Comparison of ENCODE assay signal across 15 cellular contexts in the genomic region with DNA sequence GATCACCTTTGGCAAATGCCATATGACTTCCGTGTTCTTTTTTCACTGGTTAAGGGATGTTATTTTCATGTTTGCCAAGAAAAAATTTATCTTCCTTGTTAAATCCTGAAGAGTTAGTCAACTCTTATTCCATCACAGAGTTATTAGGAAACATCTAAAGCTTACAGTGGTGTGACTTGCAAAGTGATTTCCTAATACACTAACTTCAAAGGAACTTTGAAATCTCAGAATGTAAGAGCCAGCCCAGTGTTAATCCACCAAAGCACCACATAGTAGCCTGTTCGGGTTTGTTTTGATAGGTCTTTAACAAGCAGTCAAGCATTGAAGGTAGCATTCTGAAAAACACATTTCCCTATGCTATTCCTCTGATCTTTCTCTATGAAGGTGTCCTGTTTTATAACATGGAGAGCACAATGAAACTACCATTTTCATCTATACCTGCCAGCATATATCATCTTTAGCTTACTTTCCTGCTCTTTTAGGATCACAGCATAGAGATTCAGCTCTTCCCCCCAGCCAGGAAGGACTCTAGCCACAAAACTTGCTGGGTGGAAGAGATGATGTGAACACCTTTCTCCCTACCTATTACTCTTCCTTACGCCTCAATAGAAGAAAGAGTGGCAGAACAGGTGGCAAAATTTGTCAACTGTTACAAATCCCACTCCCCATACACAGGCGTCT.
DNase-seq lines count a peak whose midpoint lies in the region; ATAC-seq, FAIRE-seq and TF ChIP-seq lines count a peak whose summit lies in the region.
"Had no signal": no experiment of that assay in that cellular context is flagged by ENCODE, and none has a peak within 500 bp of the region (broad histone marks: within the 10 kb centered on the region; RNA-seq: fewer than 3 reads in every experiment).

No MANE protein-coding gene starts in this region.

- DNase-seq in A549 (ENCODE audit: low read depth in 1 of 2, low spot score in 1 of 2): peak in 1 of 2 experiments; percentile 29
- DNase-seq in HS-5 (ENCODE audit: low read depth): peak; percentile 8
- peak; percentile 93 for DNase-seq in bronchial epithelial cell (ENCODE audit: low read depth)
- DNase-seq in keratinocyte (ENCODE audit: low read depth, low spot score): no peak
- DNase-seq in stimulated activated CD4-positive, alpha-beta T cell treated with anti-CD3 and anti-CD28 coated beads, Interleukin-1b, Interleukin-23, amount 100 ng/mL, for 48 hours: no peak
- DNase-seq in prostate gland (ENCODE audit: low spot score): no peak
- no peak for DNase-seq in coronary artery (ENCODE audit: low spot score)
- DNase-seq in NCI-H1930 (lab: John Stamatoyannopoulos, UW): no peak
- DNase-seq: activated T-cell treated with anti-CD3 and anti-CD28 coated beads, Interleukin-2, amount 50 U/mL, for 24 hours; H9; Karpas-422; NCI-H1694; NCI-H526 treated with DMSO at 0.1 percent for 48 hours; Peyer's patch; substantia nigra had no signal

- POLR2A ChIA-PET in A549 (lab: Yijun Ruan, JAX): no interaction called here

- H2AFZ ChIP-seq in keratinocyte (ENCODE audit: control insufficient read depth, low read length): no peak overlapping the region

- H3K9me1 ChIP-seq in keratinocyte (ENCODE audit: control insufficient read depth, extremely low read depth, insufficient read depth, low read length): no peaks in the 10 kb centered on the region

- intact Hi-C loops in prostate gland (cut with DNase I): loop anchor here (10.0 kb wide), 1 partner anchor 157 kb away; no protein-coding TSS in a partner anchor

- peak overlapping the region; percentile 48 to 65; a peak in 5 of 6 replicates for H3K27ac ChIP-seq in A549
- H3K27ac ChIP-seq in keratinocyte (ENCODE audit: control insufficient read depth, insufficient read depth, low read length): peak overlapping the region; percentile 50
- no peak overlapping the region for H3K27ac ChIP-seq in prostate gland
- no peak overlapping the region for H3K27ac ChIP-seq in coronary artery
- H3K27ac ChIP-seq: Peyer's patch had no signal

- H3K79me2 ChIP-seq in keratinocyte (ENCODE audit: control insufficient read depth, insufficient read depth, low read length): no peaks in the 10 kb centered on the region

- no peaks in the 10 kb centered on the region for H4K20me1 ChIP-seq in keratinocyte (ENCODE audit: control insufficient read depth, extremely low read depth, insufficient read depth, low read length)

- no peak for TF ChIP-seq RAD21 in A549 (conservative IDR thresholded peaks at IDR 0.05 in 1 of 2, IDR thresholded peaks at IDR 0.05 in 1 of 2)

- TF ChIP-seq CTCF in A549 (IDR thresholded peaks at IDR 0.05) (no peak), bronchial epithelial cell (IDR thresholded peaks at IDR 0.05; ENCODE audit: insufficient read depth, low read length, severe bottlenecking) (no peak), keratinocyte (optimal IDR thresholded peaks at IDR 0.05 in 1 of 3, IDR thresholded peaks at IDR 0.05 in 1 of 3, conservative IDR thresholded peaks at IDR 0.05 in 1 of 3; ENCODE audit: extremely low read depth in 1 of 3, insufficient read depth in 2 of 3, low read length in 3 of 3) (no peak), prostate gland (IDR thresholded peaks at IDR 0.05) (no peak), coronary artery (IDR thresholded peaks at IDR 0.05) (no peak)

- CTCF ChIA-PET in A549 (lab: Yijun Ruan, JAX): no interaction called here

- no peak for FAIRE-seq in A549 (lab: Jason Lieb, UNC)
- FAIRE-seq in bronchial epithelial cell (lab: Jason Lieb, UNC): peak; percentile 90
- peak; percentile 56 for FAIRE-seq in keratinocyte (lab: Jason Lieb, UNC)

- H3K36me3 ChIP-seq in bronchial epithelial cell (ENCODE audit: control insufficient read depth, insufficient read depth, low read length) (no peaks in the 10 kb centered on the region), keratinocyte (ENCODE audit: control insufficient read depth in 2 of 2, extremely low read depth in 1 of 2, insufficient read depth in 2 of 2, low read length in 2 of 2) (no peaks in the 10 kb centered on the region), prostate gland (no peaks in the 10 kb centered on the region)
- H3K36me3 ChIP-seq: Peyer's patch had no signal

- peak in 1 of 2 experiments; percentile 43; a peak in 2 of 5 replicates for TF ChIP-seq EP300 in A549 (IDR thresholded peaks at IDR 0.05)

- dilution Hi-C loops in keratinocyte (cut with MboI; ENCODE audit: extremely low pct_ligation_motif_present, low sequenced_read_pairs): no loop called here

- 59% methylated on average over 4 of the region's 4 CpGs for WGBS in A549 (ENCODE audit: missing lambda C conversion rate)
- WGBS in prostate gland: 52% methylated on average over 4 of the region's 4 CpGs

- H3K27me3 ChIP-seq in bronchial epithelial cell (ENCODE audit: control insufficient read depth, insufficient read depth, low read length) (no peaks in the 10 kb centered on the region), keratinocyte (ENCODE audit: control insufficient read depth, extremely low read depth, insufficient read depth, low read length) (no peaks in the 10 kb centered on the region), prostate gland (replicated peaks; ENCODE audit: insufficient read depth) (no peaks in the 10 kb centered on the region)
- H3K27me3 ChIP-seq: Peyer's patch had no signal

- TF ChIP-seq POLR2A in A549 (IDR thresholded peaks at IDR 0.05; ENCODE audit: low read length): no peak
- no peak for TF ChIP-seq POLR2A in prostate gland (IDR thresholded peaks at IDR 0.05)

- H3K9me3 ChIP-seq in A549 (no peaks in the 10 kb centered on the region), keratinocyte (ENCODE audit: control insufficient read depth, low read depth, low read length) (no peaks in the 10 kb centered on the region), prostate gland (no peaks in the 10 kb centered on the region)
- H3K9me3 ChIP-seq: Peyer's patch had no signal

- peak in 1 of 2 experiments; percentile 43; a peak in 2 of 6 replicates for ATAC-seq in A549

- peak overlapping the region; percentile 47 for H3K4me2 ChIP-seq in A549
- peak overlapping the region; percentile 72 for H3K4me2 ChIP-seq in keratinocyte (ENCODE audit: control insufficient read depth, extremely low read depth, insufficient read depth, low read depth, low read length)

- H3K4me3 ChIP-seq in A549: no peak overlapping the region
- no peak overlapping the region for H3K4me3 ChIP-seq in bronchial epithelial cell (ENCODE audit: low read depth, low read length)
- peak overlapping the region in 1 of 3 experiments; percentile 4 for H3K4me3 ChIP-seq in keratinocyte (ENCODE audit: control insufficient read depth in 2 of 3, extremely low read depth in 1 of 3, insufficient read depth in 2 of 3, low read depth in 1 of 3, low read length in 3 of 3)
- no peak overlapping the region for H3K4me3 ChIP-seq in prostate gland
- H3K4me3 ChIP-seq in coronary artery: no peak overlapping the region
- H3K4me3 ChIP-seq: Peyer's patch had no signal

- H3K4me1 ChIP-seq in A549 (peaks cover 22% of the 10 kb centered on the region), keratinocyte (ENCODE audit: control insufficient read depth, extremely low read depth, insufficient read depth, low read length) (peaks cover 15% of the 10 kb centered on the region), prostate gland (replicated peaks) (no peaks in the 10 kb centered on the region)
- H3K4me1 ChIP-seq: Peyer's patch had no signal

- H3K9ac ChIP-seq in keratinocyte (ENCODE audit: control insufficient read depth, extremely low read depth, insufficient read depth, low read length): no peak overlapping the region

TF ChIP-seq in A549, 52 proteins besides CTCF, POLR2A, EP300 and RAD21:
- peak; percentile 21 to 72; a peak in 3 of 4 replicates for TF ChIP-seq CEBPB (IDR thresholded peaks at IDR 0.05)
- TF ChIP-seq TP53 (CRISPR knock-in tag; IDR thresholded peaks at IDR 0.05): no peak
- TF ChIP-seq BHLHE40 (IDR thresholded peaks at IDR 0.05; ENCODE audit: low read depth, low read length): no peak
- no peak for TF ChIP-seq RFX5 (IDR thresholded peaks at IDR 0.05)
- TF ChIP-seq FOSL2 (IDR thresholded peaks at IDR 0.05): no peak
- peak; percentile 12; the same call in 1 of the 2 replicates for TF ChIP-seq FOSL2 (CRISPR knock-in tag; IDR thresholded peaks at IDR 0.05)
- no peak for TF ChIP-seq ATOH8 (CRISPR knock-in tag; IDR thresholded peaks at IDR 0.05; ENCODE audit: low read depth)
- no peak for TF ChIP-seq HDAC2 (IDR thresholded peaks at IDR 0.05)
- TF ChIP-seq GATA3 (IDR thresholded peaks at IDR 0.05; ENCODE audit: borderline replicate concordance): no peak
- TF ChIP-seq TFCP2L1 (CRISPR knock-in tag; IDR thresholded peaks at IDR 0.05): no peak

Comparison
In these comparisons a context has a peak if more than half of its experiments do, and no peak if none do; other contexts are left out.
1. DNase-seq: peak in HS-5 (single experiment) and bronchial epithelial cell (single experiment); none in keratinocyte (single experiment), stimulated activated CD4-positive, alpha-beta T cell treated with anti-CD3 and anti-CD28 coated beads, Interleukin-1b, Interleukin-23, amount 100 ng/mL, for 48 hours (single experiment), prostate gland (single experiment), coronary artery (single experiment) and NCI-H1930 (0 of 2).
2. H3K27ac ChIP-seq: peak in A549 (2 of 2) and keratinocyte (single experiment); none in prostate gland (0 of 2) and coronary artery (0 of 2).